Comparison of ENCODE assay signal across 9 cellular contexts in the genomic region with DNA sequence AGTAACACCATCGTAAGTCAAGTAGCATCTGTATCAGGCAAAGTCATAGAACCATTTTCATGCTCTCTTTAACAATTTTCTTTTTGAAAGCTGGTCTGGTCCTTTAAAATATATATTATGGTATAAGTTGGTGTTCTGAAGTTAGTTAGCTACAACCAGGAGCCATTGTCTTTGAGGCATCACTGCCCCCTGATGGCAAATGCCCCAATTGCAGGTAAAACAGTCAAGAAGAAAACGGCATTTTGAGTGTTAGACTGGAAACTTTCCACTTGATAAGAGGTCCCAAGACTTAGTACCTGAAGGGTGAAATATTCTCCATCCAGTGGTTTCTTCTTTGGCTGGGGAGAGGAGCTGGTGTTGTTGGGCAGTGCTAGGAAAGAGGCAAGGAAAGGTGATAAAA.
DNase-seq lines count a peak whose midpoint lies in the region; ATAC-seq and TF ChIP-seq lines count a peak whose summit lies in the region.
"Had no signal": no experiment of that assay in that cellular context is flagged by ENCODE, and none has a peak within 500 bp of the region (broad histone marks: within the 10 kb centered on the region; RNA-seq: fewer than 3 reads in every experiment).

No MANE protein-coding gene starts in this region.

- no peak overlapping the region for H3K4me3 ChIP-seq in OCI-LY1 (ENCODE audit: low read depth, low read length, poor library complexity, severe bottlenecking)
- no peak overlapping the region for H3K4me3 ChIP-seq in cardiac fibroblast (replicated peaks in 1 of 2; ENCODE audit: low read depth in 2 of 2, low read length in 2 of 2)

- H2AFZ ChIP-seq in OCI-LY1 (ENCODE audit: low read length), result no peak overlapping the region

- no peaks in the 10 kb centered on the region for H3K27me3 ChIP-seq in OCI-LY1 (ENCODE audit: insufficient read depth, low read length)
- H3K27me3 ChIP-seq: BLaER1 treated with 17β-estradiol and CSF1 and Interleukin-3, amounts not matched to agents 10 nM and 100 nM had no signal

- H3F3A ChIP-seq in OCI-LY1 (ENCODE audit: insufficient read depth, low read length), result no peaks in the 10 kb centered on the region

- H3K27ac ChIP-seq in OCI-LY1 (ENCODE audit: low read depth, low read length, poor library complexity, severe bottlenecking), result no peak overlapping the region
- H3K27ac ChIP-seq: BLaER1 treated with 17β-estradiol and CSF1 and Interleukin-3, amounts not matched to agents 10 nM and 100 nM had no signal

- in situ Hi-C loops in GM13976 (cut with MboI; ENCODE audit: low sequenced_read_pairs, unreplicated experiment), result no loop called here

- TF ChIP-seq CTCF in OCI-LY1 (IDR thresholded peaks at IDR 0.05; ENCODE audit: low read length), result peak; percentile 61
- peak; percentile 43 for TF ChIP-seq CTCF in cardiac fibroblast (IDR thresholded peaks at IDR 0.05; ENCODE audit: low read depth, low read length)
- no peak for TF ChIP-seq CTCF in GM13976 (IDR thresholded peaks at IDR 0.05; ENCODE audit: borderline replicate concordance, control extremely low read depth, extremely low read depth, insufficient read depth, missing control alignments)

- no peak overlapping the region for H3K9ac ChIP-seq in OCI-LY1 (ENCODE audit: low read length)
- H3K9ac ChIP-seq: BLaER1 treated with 17β-estradiol and CSF1 and Interleukin-3, amounts not matched to agents 10 nM and 100 nM had no signal

- H3K4me1 ChIP-seq in OCI-LY1 (ENCODE audit: insufficient read depth, low read length, severe bottlenecking), result no peaks in the 10 kb centered on the region
- H3K4me1 ChIP-seq: BLaER1 treated with 17β-estradiol and CSF1 and Interleukin-3, amounts not matched to agents 10 nM and 100 nM had no signal

- peak; percentile 14 for DNase-seq in NCI-H2227 (lab: John Stamatoyannopoulos, UW; ENCODE audit: unreplicated experiment)
- DNase-seq in NCI-H2227 treated with DMSO at 0.1 percent for 48 hours (lab: John Stamatoyannopoulos, UW), result no peak
- peak in 1 of 2 donors; percentile 37 for DNase-seq in cardiac fibroblast (ENCODE audit: low read depth in 2 of 2)
- DNase-seq in stimulated activated CD4-positive, alpha-beta T cell treated with anti-CD3 and anti-CD28 coated beads, Interleukin-1b, Interleukin-23, amount 100 ng/mL, for 48 hours, result peak; percentile 52
- no peak for DNase-seq in GM13976 (ENCODE audit: low spot score)
- no peak for DNase-seq in NCI-H1092 treated with DMSO at 0.1 percent for 48 hours (lab: John Stamatoyannopoulos, UW)

- H3K9me3 ChIP-seq in OCI-LY1 (ENCODE audit: low read length), result peaks cover 4% of the 10 kb centered on the region; the same call in 1 of the 2 replicates

- no peaks in the 10 kb centered on the region for H3K9me2 ChIP-seq in OCI-LY1 (ENCODE audit: low read depth, low read length)

- no peak for ATAC-seq in GM19463 (IDR thresholded peaks at IDR 0.05; ENCODE audit: unreplicated experiment)

- H3K4me2 ChIP-seq in OCI-LY1 (ENCODE audit: low read length), result no peak overlapping the region
- H3K4me2 ChIP-seq: BLaER1 treated with 17β-estradiol and CSF1 and Interleukin-3, amounts not matched to agents 10 nM and 100 nM had no signal

- no peaks in the 10 kb centered on the region for H3K79me2 ChIP-seq in OCI-LY1 (ENCODE audit: insufficient read depth, low read length)

- peaks cover 87% of the 10 kb centered on the region for H3K36me3 ChIP-seq in OCI-LY1 (ENCODE audit: insufficient read depth, low read length)

- no peaks in the 10 kb centered on the region for H4K20me1 ChIP-seq in OCI-LY1 (ENCODE audit: insufficient read depth, low read length)

Comparison
In these comparisons a context has a peak if more than half of its experiments do, and no peak if none do; other contexts are left out.
1. DNase-seq: peak in NCI-H2227 (single experiment) and stimulated activated CD4-positive, alpha-beta T cell treated with anti-CD3 and anti-CD28 coated beads, Interleukin-1b, Interleukin-23, amount 100 ng/mL, for 48 hours (single experiment); none in NCI-H2227 treated with DMSO at 0.1 percent for 48 hours (single experiment), GM13976 (single experiment) and NCI-H1092 treated with DMSO at 0.1 percent for 48 hours (single experiment).